12 cellular contexts compared by ENCODE assay signal in genomic region chr5:135185461-135186075, GRCh38.
DNase-seq lines count a peak whose midpoint lies in the region; ATAC-seq and TF ChIP-seq lines count a peak whose summit lies in the region.
"Had no signal": no experiment of that assay in that cellular context is flagged by ENCODE, and none has a peak within 500 bp of the region (broad histone marks: within the 10 kb centered on the region; RNA-seq: fewer than 3 reads in every experiment).

No MANE protein-coding gene starts in this region.

- no peak for ATAC-seq in HG03097 (IDR thresholded peaks at IDR 0.05; ENCODE audit: low FRiP score, unreplicated experiment)
- ATAC-seq in body of pancreas, result no peak
- ATAC-seq: activated T-helper 17 cell treated with anti-CD3 and anti-CD28 coated beads, Interleukin-2, amount 50 U/mL, for 72 hours had no signal

- peak overlapping the region; percentile 64 for H3K27ac ChIP-seq in angular gyrus (ENCODE audit: low read depth, low read length)
- H3K27ac ChIP-seq in A673 (ENCODE audit: low read depth, low read length, poor library complexity, severe bottlenecking), result no peak overlapping the region
- H3K27ac ChIP-seq in body of pancreas, result no peak overlapping the region
- H3K27ac ChIP-seq: BLaER1 treated with 17β-estradiol and CSF1 and Interleukin-3, amounts not matched to agents 10 nM and 100 nM had no signal

- intact Hi-C loops in A673 (cut with micrococcal nuclease; ENCODE audit: unreplicated experiment), result no loop called here
- intact Hi-C loops in body of pancreas (cut with DNase I), result no loop called here

- 88% methylated on average over 6 of the region's 6 CpGs for WGBS in body of pancreas, 2 donors

- CTCF ChIA-PET in AG04449 (lab: Yijun Ruan, JAX) (no interaction called here), A673 (lab: Charles Lee) (no interaction called here)

- H3K4me3 ChIP-seq in AG04449 (ENCODE audit: low read depth, low read length) (no peak overlapping the region), A673 (ENCODE audit: low read depth, low read length, poor library complexity, severe bottlenecking) (no peak overlapping the region), body of pancreas (no peak overlapping the region)
- H3K4me3 ChIP-seq: BLaER1 treated with 17β-estradiol and CSF1 and Interleukin-3, amounts not matched to agents 10 nM and 100 nM; lung had no signal

- POLR2A ChIA-PET in AG04449 (lab: Yijun Ruan, JAX), result no interaction called here
- POLR2A ChIA-PET in A673 (lab: Charles Lee; ENCODE audit: low non-redundant PET), result no interaction called here

- peaks cover 17% of the 10 kb centered on the region for H3K27me3 ChIP-seq in A673 (replicated peaks; ENCODE audit: insufficient read depth, low read depth, low read length, poor library complexity)
- H3K27me3 ChIP-seq in body of pancreas, result no peaks in the 10 kb centered on the region

- BruUV-seq in A673 (replicated peaks; lab: Mats Ljungman, UMichigan), result no TSS peak

- no peaks in the 10 kb centered on the region for H3K36me3 ChIP-seq in A673 (ENCODE audit: insufficient read depth, low read length, poor library complexity, severe bottlenecking)
- H3K36me3 ChIP-seq in body of pancreas (replicated peaks in 1 of 2; ENCODE audit: insufficient read depth in 1 of 2, low read depth in 2 of 2), result no peaks in the 10 kb centered on the region
- H3K36me3 ChIP-seq: BLaER1 treated with 17β-estradiol and CSF1 and Interleukin-3, amounts not matched to agents 10 nM and 100 nM had no signal

- TF ChIP-seq POLR2A in body of pancreas (IDR thresholded peaks at IDR 0.05), result no peak

- H3K4me1 ChIP-seq in A673 (ENCODE audit: insufficient read depth, low read length, poor library complexity, severe bottlenecking) (no peaks in the 10 kb centered on the region), body of pancreas (no peaks in the 10 kb centered on the region)

- TF ChIP-seq CTCF in AG04449 (IDR thresholded peaks at IDR 0.05; ENCODE audit: insufficient read depth, low read length, missing control alignments), result no peak
- TF ChIP-seq CTCF in A673 (conservative IDR thresholded peaks at IDR 0.05; ENCODE audit: low read depth, low read length), result no peak
- TF ChIP-seq CTCF in body of pancreas (IDR thresholded peaks at IDR 0.05), result no peak

- no peaks in the 10 kb centered on the region for H3K9me3 ChIP-seq in A673 (ENCODE audit: low read depth, low read length, poor library complexity, severe bottlenecking)
- no peaks in the 10 kb centered on the region for H3K9me3 ChIP-seq in body of pancreas
- H3K9me3 ChIP-seq: BLaER1 treated with 17β-estradiol and CSF1 and Interleukin-3, amounts not matched to agents 10 nM and 100 nM had no signal

- peak; percentile 45 for DNase-seq in AG04449 (ENCODE audit: low read depth, low spot score)
- peak; percentile 36 for DNase-seq in HT1080 (ENCODE audit: low read depth)
- DNase-seq in inferior parietal cortex (ENCODE audit: extremely low spot score), result peak; percentile 77
- no peak for DNase-seq in A673 (ENCODE audit: low spot score)
- no peak for DNase-seq in KG1 (lab: John Stamatoyannopoulos, UW)
- no peak for DNase-seq in body of pancreas
- DNase-seq: NCI-H526 had no signal

Comparison
In these comparisons a context has a peak if more than half of its experiments do, and no peak if none do; other contexts are left out.
1. DNase-seq: peak in AG04449 (single experiment), HT1080 (single experiment) and inferior parietal cortex (single experiment); none in A673 (single experiment), KG1 (single experiment) and body of pancreas (0 of 4).